In the genomic region with DNA sequence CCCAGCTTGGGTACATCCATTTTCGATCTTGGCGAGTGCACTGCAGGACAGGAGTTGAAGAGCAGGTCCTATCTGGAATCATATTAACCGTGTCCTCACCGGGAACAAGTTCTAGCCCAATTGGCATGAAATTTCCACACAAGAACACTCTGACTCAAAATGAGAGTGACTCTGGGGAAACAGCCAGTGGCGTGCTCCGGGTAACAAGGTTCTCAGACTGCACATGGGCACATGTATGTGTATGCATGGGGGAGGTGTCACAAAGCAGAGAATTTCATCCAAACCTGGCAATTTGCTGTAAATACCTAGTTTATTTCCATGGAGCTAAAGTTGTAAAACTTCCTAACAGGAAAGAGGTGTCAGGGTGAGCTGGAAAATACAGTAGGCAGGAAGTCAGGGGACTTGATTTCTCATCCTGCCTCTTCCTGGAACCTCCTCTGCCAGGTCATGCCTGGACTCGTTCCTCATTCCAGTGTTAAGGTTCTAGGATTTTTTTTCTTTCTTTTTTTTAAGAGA, we compare ENCODE assay signal across 1 cellular context.
TF ChIP-seq lines count a peak whose summit lies in the region.

No MANE protein-coding gene starts in this region.

TF ChIP-seq in HCT116, 20 proteins besides CTCF, POLR2A, EP300 and RAD21:
- TF ChIP-seq CEBPB (IDR thresholded peaks at IDR 0.05; ENCODE audit: low read depth): no peak
- TF ChIP-seq FOSL1 (IDR thresholded peaks at IDR 0.05; ENCODE audit: low read depth): no peak
- no peak for TF ChIP-seq ZFX (IDR thresholded peaks at IDR 0.05)
- TF ChIP-seq EZH2 (IDR thresholded peaks at IDR 0.05): no peak
- TF ChIP-seq ZNF274 (IDR thresholded peaks at IDR 0.05; ENCODE audit: low read depth, low read length): no peak
- no peak for TF ChIP-seq CBX3 (IDR thresholded peaks at IDR 0.05; ENCODE audit: low read depth)
- TF ChIP-seq YY1 (IDR thresholded peaks at IDR 0.05; ENCODE audit: extremely low read depth, insufficient replicate concordance, low read depth, low read length): no peak
- no peak for TF ChIP-seq JUND (IDR thresholded peaks at IDR 0.05)
- TF ChIP-seq, protein P1, sequence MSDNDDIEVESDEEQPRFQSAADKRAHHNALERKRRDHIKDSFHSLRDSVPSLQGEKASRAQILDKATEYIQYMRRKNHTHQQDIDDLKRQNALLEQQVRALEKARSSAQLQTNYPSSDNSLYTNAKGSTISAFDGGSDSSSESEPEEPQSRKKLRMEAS (IDR thresholded peaks at IDR 0.05): no peak
